Comparison of ENCODE assay signal across 16 cellular contexts in the genomic region with DNA sequence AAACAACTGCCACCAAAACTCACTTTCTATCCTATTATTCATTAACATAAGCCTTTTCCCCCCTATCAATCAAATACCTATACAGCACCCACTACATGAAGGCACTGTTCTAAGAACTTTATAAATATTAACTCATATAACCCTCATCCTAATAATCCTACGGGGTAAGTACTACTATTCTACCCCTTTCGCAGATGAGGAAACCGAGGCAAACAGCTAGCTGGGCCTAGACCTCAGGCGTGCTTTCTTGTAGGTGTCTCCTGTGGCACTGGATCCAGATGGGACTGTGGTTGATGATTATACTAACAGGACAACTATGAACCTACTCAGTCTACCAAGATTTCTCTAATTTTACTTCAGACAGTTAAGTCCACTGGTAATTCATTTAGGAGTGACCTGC.
DNase-seq lines count a peak whose midpoint lies in the region; ATAC-seq, FAIRE-seq and TF ChIP-seq lines count a peak whose summit lies in the region.
"Had no signal": no experiment of that assay in that cellular context is flagged by ENCODE, and none has a peak within 500 bp of the region (broad histone marks: within the 10 kb centered on the region; RNA-seq: fewer than 3 reads in every experiment).

No MANE protein-coding gene starts in this region.

- no peak for TF ChIP-seq EP300 in K562 (IDR thresholded peaks at IDR 0.05; ENCODE audit: low read length)

- no peaks in the 10 kb centered on the region for H3K9me3 ChIP-seq in Caco-2
- H3K9me3 ChIP-seq in K562 (replicated peaks; ENCODE audit: control insufficient read depth, insufficient read depth, low read depth, low read length) = no peaks in the 10 kb centered on the region
- H3K9me3 ChIP-seq: BLaER1 treated with 17β-estradiol and CSF1 and Interleukin-3, amounts not matched to agents 10 nM and 100 nM had no signal

- H3K27me3 Mint-ChIP-seq in activated naive CD4-positive, alpha-beta T cell treated with anti-CD3 and anti-CD28 coated beads, Interleukin-2, amount 50 U/mL, for 24 hours = no peaks in the 10 kb centered on the region
- no peaks in the 10 kb centered on the region for H3K27me3 Mint-ChIP-seq in activated naive CD4-positive, alpha-beta T cell treated with anti-CD3 and anti-CD28 coated beads, Interleukin-2, amount 10 ng/mL, durations not matched to agents 7 days and 5 days
- H3K27me3 Mint-ChIP-seq in Caco-2 (ENCODE audit: insufficient read depth, unreplicated experiment) = no peaks in the 10 kb centered on the region
- H3K27me3 Mint-ChIP-seq: CD8-positive, alpha-beta memory T cell had no signal

- TF ChIP-seq POLR2A in K562 (conservative IDR thresholded peaks at IDR 0.05) = no peak

- ATAC-seq in K562 = no peak
- no peak for ATAC-seq in stimulated activated effector memory CD8-positive, alpha-beta T cell treated with anti-CD3 and anti-CD28 coated beads, Interleukin-12 subunit alpha, Interleukin-12 subunit beta, amount 100 ng/mL, for 72 hours

- H3K79me2 ChIP-seq in K562 (ENCODE audit: control insufficient read depth, insufficient read depth, low read length) = peaks cover 51% of the 10 kb centered on the region

- 94% methylated on average over 4 of the region's 4 CpGs for WGBS in K562 (ENCODE audit: insufficient coverage, low coverage, missing lambda C conversion rate)

- intact Hi-C loops in Caco-2 (cut with micrococcal nuclease; ENCODE audit: unreplicated experiment) = no loop called here
- intact Hi-C loops in K562 (cut with micrococcal nuclease) = no loop called here

- no peaks in the 10 kb centered on the region for H3K9me1 ChIP-seq in K562 (ENCODE audit: control insufficient read depth, insufficient read depth, low read length)

- FAIRE-seq in K562 (lab: Jason Lieb, UNC) = no peak
- FAIRE-seq: H1, RCC 7860 had no signal

- no peak overlapping the region for H3K4me3 ChIP-seq in Caco-2 (ENCODE audit: low read depth, low read length)
- no peak overlapping the region for H3K4me3 ChIP-seq in K562
- H3K4me3 ChIP-seq: BLaER1 treated with 17β-estradiol and CSF1 and Interleukin-3, amounts not matched to agents 10 nM and 100 nM had no signal

- H3K4me1 Mint-ChIP-seq in activated naive CD4-positive, alpha-beta T cell treated with anti-CD3 and anti-CD28 coated beads, Interleukin-2, amount 50 U/mL, for 24 hours = no peaks in the 10 kb centered on the region
- peaks cover 33% of the 10 kb centered on the region for H3K4me1 Mint-ChIP-seq in activated naive CD4-positive, alpha-beta T cell treated with anti-CD3 and anti-CD28 coated beads, Interleukin-2, amount 10 ng/mL, durations not matched to agents 7 days and 5 days
- peaks cover 9% of the 10 kb centered on the region for H3K4me1 Mint-ChIP-seq in Caco-2 (ENCODE audit: low read depth, unreplicated experiment)
- H3K4me1 Mint-ChIP-seq in stimulated activated effector memory CD8-positive, alpha-beta T cell treated with anti-CD3 and anti-CD28 coated beads, Interleukin-12 subunit alpha, Interleukin-12 subunit beta, amount 100 ng/mL, for 72 hours = no peaks in the 10 kb centered on the region

- in situ Hi-C loops in K562 (cut with MboI) = no loop called here

- no peak overlapping the region for H2AFZ ChIP-seq in K562 (ENCODE audit: low read depth, low read length)

- H3K4me3 Mint-ChIP-seq in activated naive CD4-positive, alpha-beta T cell treated with anti-CD3 and anti-CD28 coated beads, Interleukin-2, amount 50 U/mL, for 24 hours = no peak overlapping the region
- H3K4me3 Mint-ChIP-seq in activated naive CD4-positive, alpha-beta T cell treated with anti-CD3 and anti-CD28 coated beads, Interleukin-2, amount 10 ng/mL, durations not matched to agents 7 days and 5 days = no peak overlapping the region
- H3K4me3 Mint-ChIP-seq in Caco-2 (ENCODE audit: unreplicated experiment) = no peak overlapping the region
- no peak overlapping the region for H3K4me3 Mint-ChIP-seq in stimulated activated effector memory CD8-positive, alpha-beta T cell treated with anti-CD3 and anti-CD28 coated beads, Interleukin-12 subunit alpha, Interleukin-12 subunit beta, amount 100 ng/mL, for 72 hours
- H3K4me3 Mint-ChIP-seq: CD8-positive, alpha-beta memory T cell had no signal

- BruUV-seq in Caco-2 (replicated peaks; lab: Mats Ljungman, UMichigan) (no TSS peak), K562 (replicated peaks; lab: Mats Ljungman, UMichigan) (no TSS peak)

- H3K27ac Mint-ChIP-seq in activated naive CD4-positive, alpha-beta T cell treated with anti-CD3 and anti-CD28 coated beads, Interleukin-2, amount 50 U/mL, for 24 hours = peak overlapping the region; percentile 21
- no peak overlapping the region for H3K27ac Mint-ChIP-seq in activated naive CD4-positive, alpha-beta T cell treated with anti-CD3 and anti-CD28 coated beads, Interleukin-2, amount 10 ng/mL, durations not matched to agents 7 days and 5 days
- H3K27ac Mint-ChIP-seq in Caco-2 (ENCODE audit: unreplicated experiment) = peak overlapping the region; percentile 57
- peak overlapping the region; percentile 76 for H3K27ac Mint-ChIP-seq in stimulated activated effector memory CD8-positive, alpha-beta T cell treated with anti-CD3 and anti-CD28 coated beads, Interleukin-12 subunit alpha, Interleukin-12 subunit beta, amount 100 ng/mL, for 72 hours

- H3K27me3 ChIP-seq in Caco-2 (replicated peaks; ENCODE audit: control insufficient read depth, insufficient read depth, low read length) (no peaks in the 10 kb centered on the region), K562 (ENCODE audit: control insufficient read depth in 2 of 2, insufficient read depth in 2 of 2, low read length in 2 of 2) (no peaks in the 10 kb centered on the region; a peak in 1 of 5 replicates)
- H3K27me3 ChIP-seq: BLaER1 treated with 17β-estradiol and CSF1 and Interleukin-3, amounts not matched to agents 10 nM and 100 nM had no signal

- no peak for TF ChIP-seq CTCF in Caco-2 (IDR thresholded peaks at IDR 0.05; ENCODE audit: insufficient read depth in 1 of 2, low read depth in 1 of 2, low read length in 1 of 2, severe bottlenecking in 1 of 2, unreplicated experiment in 1 of 2)
- TF ChIP-seq CTCF in K562 (IDR thresholded peaks at IDR 0.05 in 2 of 3, conservative IDR thresholded peaks at IDR 0.05 in 1 of 3; ENCODE audit: insufficient read depth in 2 of 3, low read depth in 1 of 3, low read length in 3 of 3) = no peak

- H3K4me1 ChIP-seq in Caco-2 (no peaks in the 10 kb centered on the region), K562 (replicated peaks in 1 of 2; ENCODE audit: control insufficient read depth in 2 of 2, insufficient read depth in 2 of 2, low read length in 2 of 2) (peaks cover 0 to 4% of the 10 kb centered on the region in 2 experiments; a peak in 2 of 5 replicates)

- POLR2A ChIA-PET in Caco-2 (lab: Charles Lee) (no interaction called here), K562 (lab: Yijun Ruan, JAX) (interaction anchor here (0.6 kb wide), 2 partner anchors 19 to 481 kb away, joined by 3 to 4 read pairs; no protein-coding TSS in a partner anchor)

- H3K36me3 ChIP-seq in Caco-2 (ENCODE audit: control insufficient read depth, insufficient read depth, low read length) (peaks cover 26% of the 10 kb centered on the region), K562 (ENCODE audit: control insufficient read depth, insufficient read depth, low read length) (peaks cover 98% of the 10 kb centered on the region)

- H3K9me3 Mint-ChIP-seq in activated naive CD4-positive, alpha-beta T cell treated with anti-CD3 and anti-CD28 coated beads, Interleukin-2, amount 50 U/mL, for 24 hours = no peaks in the 10 kb centered on the region
- H3K9me3 Mint-ChIP-seq in activated naive CD4-positive, alpha-beta T cell treated with anti-CD3 and anti-CD28 coated beads, Interleukin-2, amount 10 ng/mL, durations not matched to agents 7 days and 5 days = no peaks in the 10 kb centered on the region
- no peaks in the 10 kb centered on the region for H3K9me3 Mint-ChIP-seq in Caco-2 (ENCODE audit: unreplicated experiment)
- no peaks in the 10 kb centered on the region for H3K9me3 Mint-ChIP-seq in stimulated activated effector memory CD8-positive, alpha-beta T cell treated with anti-CD3 and anti-CD28 coated beads, Interleukin-12 subunit alpha, Interleukin-12 subunit beta, amount 100 ng/mL, for 72 hours
- H3K9me3 Mint-ChIP-seq: CD8-positive, alpha-beta memory T cell had no signal

- no peak overlapping the region for H3K9ac ChIP-seq in K562 (ENCODE audit: insufficient read depth in 1 of 2, low read depth in 2 of 2, low read length in 2 of 2)
- H3K9ac ChIP-seq: BLaER1 treated with 17β-estradiol and CSF1 and Interleukin-3, amounts not matched to agents 10 nM and 100 nM had no signal

- no peak for DNase-seq in activated naive CD4-positive, alpha-beta T cell treated with anti-CD3 and anti-CD28 coated beads, Interleukin-2, amount 10 ng/mL, durations not matched to agents 7 days and 5 days
- DNase-seq in Caco-2 (no peak), K562 (ENCODE audit: extremely low read depth in 1 of 4, low spot score in 3 of 4) (no peak), NCI-H748 treated with DMSO at 0.1 percent for 48 hours (lab: John Stamatoyannopoulos, UW) (no peak)
- DNase-seq in stimulated activated effector memory CD8-positive, alpha-beta T cell treated with anti-CD3 and anti-CD28 coated beads, Interleukin-12 subunit alpha, Interleukin-12 subunit beta, amount 100 ng/mL, for 72 hours (ENCODE audit: low spot score in 2 of 2) = no peak
- DNase-seq in activated effector memory CD4-positive, alpha-beta T cell treated with Interleukin-2 at 50 U/mL for 16 hours = no peak
- DNase-seq: CD8-positive, alpha-beta memory T cell; DMS79 treated with DMSO at 0.1 percent for 48 hours; NCI-H1694 treated with DMSO at 0.1 percent for 48 hours; NCI-H510A; NCI-H774; Right ventricle myocardium superior had no signal

- TF ChIP-seq RAD21 in K562 (CRISPR knock-in tag; conservative IDR thresholded peaks at IDR 0.05 in 1 of 2, IDR thresholded peaks at IDR 0.05 in 1 of 2) = no peak

- H3K4me2 ChIP-seq in K562 (ENCODE audit: insufficient read depth, low read length) = no peak overlapping the region

- H4K20me1 ChIP-seq in K562 (replicated peaks; ENCODE audit: control insufficient read depth, insufficient read depth, low read length) = peaks cover 10% of the 10 kb centered on the region; the same call in 1 of the 2 replicates

- no peak overlapping the region for H3K27ac ChIP-seq in K562 (ENCODE audit: extremely low read depth, low read depth, low read length)

- CTCF ChIA-PET in activated naive CD4-positive, alpha-beta T cell treated with anti-CD3 and anti-CD28 coated beads, Interleukin-2, amount 10 ng/mL, durations not matched to agents 7 days and 5 days (lab: Charles Lee) = no interaction called here
- CTCF ChIA-PET in Caco-2 (lab: Charles Lee) (no interaction called here), K562 (lab: Yijun Ruan, JAX; ENCODE audit: low intra/inter-chr PET ratio) (no interaction called here)

- peaks cover 13% of the 10 kb centered on the region for H3K36me3 Mint-ChIP-seq in activated naive CD4-positive, alpha-beta T cell treated with anti-CD3 and anti-CD28 coated beads, Interleukin-2, amount 50 U/mL, for 24 hours
- peaks cover 68% of the 10 kb centered on the region for H3K36me3 Mint-ChIP-seq in activated naive CD4-positive, alpha-beta T cell treated with anti-CD3 and anti-CD28 coated beads, Interleukin-2, amount 10 ng/mL, durations not matched to agents 7 days and 5 days
- H3K36me3 Mint-ChIP-seq in Caco-2 (ENCODE audit: insufficient read depth, unreplicated experiment) = peaks cover 100% of the 10 kb centered on the region
- peaks cover 43% of the 10 kb centered on the region for H3K36me3 Mint-ChIP-seq in stimulated activated effector memory CD8-positive, alpha-beta T cell treated with anti-CD3 and anti-CD28 coated beads, Interleukin-12 subunit alpha, Interleukin-12 subunit beta, amount 100 ng/mL, for 72 hours
